6 cellular contexts compared by ENCODE assay signal in the genomic region with DNA sequence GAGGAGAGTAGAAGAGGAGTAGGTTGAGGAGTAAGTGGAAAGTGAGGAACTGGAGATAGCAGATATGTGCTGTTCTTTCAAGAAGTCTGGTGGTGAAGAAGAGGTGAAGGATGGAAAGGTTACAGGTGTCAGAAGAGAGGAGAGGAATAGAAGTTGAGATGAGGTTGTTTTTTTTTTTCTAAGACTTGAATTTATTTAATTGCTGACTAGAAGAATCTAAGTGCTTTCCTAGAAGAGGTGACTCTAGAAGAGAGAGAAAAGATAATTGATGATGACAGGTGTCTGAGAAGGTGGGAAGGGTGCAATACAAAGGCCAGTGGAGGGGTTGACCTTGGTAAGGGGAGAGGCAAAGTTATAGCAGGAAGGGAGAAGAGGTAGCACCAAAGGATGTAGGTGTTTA.
"Had no signal": no experiment of that assay in that cellular context is flagged by ENCODE, and none has a peak within 500 bp of the region (broad histone marks: within the 10 kb centered on the region; RNA-seq: fewer than 3 reads in every experiment).

No MANE protein-coding gene starts in this region.

- H3K9me3 Mint-ChIP-seq: IgD-negative memory B cell had no signal

- H3K9ac ChIP-seq: KMS-11 had no signal

- H3K27ac Mint-ChIP-seq: IgD-negative memory B cell had no signal

- H3K27me3 Mint-ChIP-seq: IgD-negative memory B cell had no signal

- H3K4me3 Mint-ChIP-seq: IgD-negative memory B cell had no signal

- H3K4me2 ChIP-seq: KMS-11 had no signal

- DNase-seq: IMR-90, KBM-7, KG1 had no signal

- H3K27ac ChIP-seq: HL-60, KMS-11 had no signal

- H3K4me1 Mint-ChIP-seq: IgD-negative memory B cell had no signal
